Comparison of ENCODE assay signal across 22 cellular contexts in the genomic region with DNA sequence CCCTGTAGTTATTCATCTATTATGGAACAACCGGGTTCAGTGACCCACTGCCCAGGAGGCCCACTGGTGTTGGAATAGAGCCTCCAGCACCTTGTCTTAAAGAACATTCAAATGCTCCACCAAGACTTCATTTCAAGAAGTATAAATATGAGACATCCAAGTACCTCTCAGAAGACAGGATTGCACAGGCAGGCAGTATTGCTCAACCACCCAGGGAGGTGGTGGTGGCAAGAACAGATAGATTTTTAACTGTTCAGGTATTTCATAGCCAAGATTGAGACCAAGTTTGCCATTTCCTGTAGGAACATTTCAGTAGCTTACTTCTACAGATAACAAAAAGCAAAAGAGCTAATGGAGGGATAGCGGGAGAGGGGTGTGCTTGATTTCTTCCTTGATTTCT.
DNase-seq lines count a peak whose midpoint lies in the region; ATAC-seq and TF ChIP-seq lines count a peak whose summit lies in the region.
"Had no signal": no experiment of that assay in that cellular context is flagged by ENCODE, and none has a peak within 500 bp of the region (broad histone marks: within the 10 kb centered on the region; RNA-seq: fewer than 3 reads in every experiment).

No MANE protein-coding gene starts in this region.

- DNase-seq in HPDE6-E6E7 (ENCODE audit: extremely low spot score) (peak; percentile 25), NCI-H226 (peak; percentile 52), caudate nucleus (lab: John Stamatoyannopoulos, UW) (no peak), left lung (no peak), NCI-H345 treated with DMSO at 0.1 percent for 48 hours (lab: John Stamatoyannopoulos, UW; ENCODE audit: unreplicated experiment) (no peak), NCI-H2029 (lab: John Stamatoyannopoulos, UW) (no peak), AG08395 (ENCODE audit: low spot score) (no peak)
- no peak for DNase-seq in activated CD4-positive, alpha-beta T cell treated with anti-CD3 and anti-CD28 coated beads for 1 hour
- DNase-seq: DND-41, GM23248, KG1, NCI-H1105, NCI-H1694 treated with DMSO at 0.1 percent for 48 hours, NCI-H345, NCI-H526 treated with DMSO at 0.1 percent for 48 hours, PC-3 had no signal

- no peaks in the 10 kb centered on the region for H3K9me3 ChIP-seq in left lung
- H3K9me3 ChIP-seq: A549, SJSA1 had no signal

- no peaks in the 10 kb centered on the region for H3K4me1 ChIP-seq in left lung
- H3K4me1 ChIP-seq: A549, SJSA1 had no signal

- H3K36me3 ChIP-seq in left lung, result no peaks in the 10 kb centered on the region
- H3K36me3 ChIP-seq: SJSA1 had no signal

- peak overlapping the region; percentile 53 for H3K27ac ChIP-seq in caudate nucleus (ENCODE audit: low read depth, low read length)
- H3K27ac ChIP-seq in left lung, result no peak overlapping the region
- H3K27ac ChIP-seq: A549, C4-2B, GM23248, HL-60, RWPE1, SJSA1 had no signal

- no peaks in the 10 kb centered on the region for H3K27me3 ChIP-seq in left lung
- H3K27me3 ChIP-seq: SJSA1 had no signal

- no peak overlapping the region for H3K4me3 ChIP-seq in left lung
- H3K4me3 ChIP-seq: A549, GM23248, SJSA1 had no signal

- ATAC-seq in left lung, result peak; percentile 74
- ATAC-seq: A549, HCT116, PC-3 had no signal

- TF ChIP-seq CTCF in left lung (IDR thresholded peaks at IDR 0.05), result no peak

- intact Hi-C loops in left lung (cut with DNase I), result no loop called here

Comparison
In these comparisons a context has a peak if more than half of its experiments do, and no peak if none do; other contexts are left out.
1. DNase-seq: peak in HPDE6-E6E7 (single experiment) and NCI-H226 (single experiment); none in caudate nucleus (0 of 61), left lung (0 of 2), NCI-H345 treated with DMSO at 0.1 percent for 48 hours (single experiment), NCI-H2029 (single experiment), AG08395 (single experiment) and activated CD4-positive, alpha-beta T cell treated with anti-CD3 and anti-CD28 coated beads for 1 hour (single experiment).